ENCODE assay signal across 12 cellular contexts in the genomic region with DNA sequence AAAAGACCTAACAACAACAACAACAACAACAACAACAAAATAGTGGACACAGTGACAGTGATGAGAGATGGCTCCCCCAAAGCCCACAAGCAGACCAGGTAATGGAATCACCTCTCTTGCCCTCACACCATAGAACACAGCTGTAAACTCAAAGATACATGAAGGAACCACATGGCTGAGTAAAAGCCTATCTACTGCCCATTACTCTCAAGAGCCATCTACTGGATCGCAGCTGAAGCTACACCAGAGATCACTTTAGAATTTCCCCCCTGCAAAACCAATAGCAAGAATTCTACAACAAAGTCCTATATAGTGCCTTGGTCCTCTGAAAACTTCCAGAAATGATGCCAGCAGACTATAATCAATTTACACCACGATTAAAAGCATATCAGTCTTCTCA.
DNase-seq lines count a peak whose midpoint lies in the region; ATAC-seq and TF ChIP-seq lines count a peak whose summit lies in the region.
"Had no signal": no experiment of that assay in that cellular context is flagged by ENCODE, and none has a peak within 500 bp of the region (broad histone marks: within the 10 kb centered on the region; RNA-seq: fewer than 3 reads in every experiment).

No MANE protein-coding gene starts in this region.

- no peak for TF ChIP-seq CTCF in activated CD8-positive, alpha-beta T cell treated with anti-CD3 and anti-CD28 coated beads for 36 hours (IDR thresholded peaks at IDR 0.05)

- POLR2A ChIA-PET in activated CD8-positive, alpha-beta T cell treated with anti-CD3 and anti-CD28 coated beads for 36 hours (lab: Charles Lee), result no interaction called here

- H3K4me3 Mint-ChIP-seq in stimulated activated naive CD8-positive, alpha-beta T cell treated with anti-CD3 and anti-CD28 coated beads, Interleukin-15, amount 100 ng/mL, for 72 hours, result no peak overlapping the region
- no peak overlapping the region for H3K4me3 Mint-ChIP-seq in activated CD8-positive, alpha-beta T cell treated with anti-CD3 and anti-CD28 coated beads for 36 hours

- CTCF ChIA-PET in activated CD8-positive, alpha-beta T cell treated with anti-CD3 and anti-CD28 coated beads for 36 hours (lab: Charles Lee), result no interaction called here

- no peak overlapping the region for H3K4me2 ChIP-seq in BLaER1

- no peaks in the 10 kb centered on the region for H3K9me3 ChIP-seq in BLaER1
- H3K9me3 ChIP-seq: SJSA1 had no signal

- no peak for ATAC-seq in stimulated activated naive CD8-positive, alpha-beta T cell treated with anti-CD3 and anti-CD28 coated beads, Interleukin-15, amount 100 ng/mL, for 72 hours
- no peak for ATAC-seq in activated CD8-positive, alpha-beta T cell treated with anti-CD3 and anti-CD28 coated beads for 36 hours
- no peak for ATAC-seq in stimulated activated naive CD8-positive, alpha-beta T cell treated with anti-CD3 and anti-CD28 coated beads, Interleukin-15, Interleukin-2, amounts not matched to agents 100 U/mL and 50 U/mL, for 24 hours

- no peak overlapping the region for H3K27ac Mint-ChIP-seq in stimulated activated naive CD8-positive, alpha-beta T cell treated with anti-CD3 and anti-CD28 coated beads, Interleukin-15, amount 100 ng/mL, for 72 hours
- no peak overlapping the region for H3K27ac Mint-ChIP-seq in activated CD8-positive, alpha-beta T cell treated with anti-CD3 and anti-CD28 coated beads for 36 hours

- peak overlapping the region; percentile 55 for H3K27ac ChIP-seq in BLaER1
- H3K27ac ChIP-seq: GM23248, SJSA1 had no signal

- H3K9ac ChIP-seq in BLaER1, result no peak overlapping the region
- H3K9ac ChIP-seq: GM23248 had no signal

- H3K27me3 ChIP-seq in BLaER1, result no peaks in the 10 kb centered on the region
- H3K27me3 ChIP-seq: SJSA1 had no signal

- H3K4me3 ChIP-seq in BLaER1, result no peak overlapping the region
- H3K4me3 ChIP-seq: GM23248, SJSA1 had no signal

- peak; percentile 6 for DNase-seq in HPDE6-E6E7 (ENCODE audit: extremely low spot score)
- DNase-seq in RKO (ENCODE audit: low spot score), result peak; percentile 27
- peak; percentile 15 for DNase-seq in glomerular visceral epithelial cell (ENCODE audit: extremely low spot score)
- no peak for DNase-seq in stimulated activated naive CD8-positive, alpha-beta T cell treated with anti-CD3 and anti-CD28 coated beads, Interleukin-15, amount 100 ng/mL, for 72 hours
- DNase-seq in mesenteric fat pad (ENCODE audit: low spot score), result no peak
- DNase-seq in activated CD8-positive, alpha-beta T cell treated with anti-CD3 and anti-CD28 coated beads for 36 hours, result no peak
- no peak for DNase-seq in stimulated activated naive CD8-positive, alpha-beta T cell treated with anti-CD3 and anti-CD28 coated beads, Interleukin-15, Interleukin-2, amounts not matched to agents 100 U/mL and 50 U/mL, for 24 hours
- DNase-seq: activated CD8-positive, alpha-beta memory T cell treated with anti-CD3 and anti-CD28 coated beads for 24 hours; GM23248; NCI-H1694 had no signal

- intact Hi-C loops in activated CD8-positive, alpha-beta T cell treated with anti-CD3 and anti-CD28 coated beads for 36 hours (cut with micrococcal nuclease), result no loop called here

- peaks cover 12 to 51% of the 10 kb centered on the region in 2 donors for H3K9me3 Mint-ChIP-seq in stimulated activated naive CD8-positive, alpha-beta T cell treated with anti-CD3 and anti-CD28 coated beads, Interleukin-15, amount 100 ng/mL, for 72 hours
- H3K9me3 Mint-ChIP-seq in activated CD8-positive, alpha-beta T cell treated with anti-CD3 and anti-CD28 coated beads for 36 hours, result peaks cover 31% of the 10 kb centered on the region

- peaks cover 27% of the 10 kb centered on the region for H3K4me1 ChIP-seq in BLaER1
- H3K4me1 ChIP-seq: SJSA1 had no signal

- no peaks in the 10 kb centered on the region for H3K36me3 Mint-ChIP-seq in activated CD8-positive, alpha-beta T cell treated with anti-CD3 and anti-CD28 coated beads for 36 hours (ENCODE audit: low read depth)

- no peaks in the 10 kb centered on the region for H3K36me3 ChIP-seq in BLaER1
- H3K36me3 ChIP-seq: SJSA1 had no signal

- no peaks in the 10 kb centered on the region for H4K20me1 ChIP-seq in BLaER1

- no peaks in the 10 kb centered on the region for H3K27me3 Mint-ChIP-seq in stimulated activated naive CD8-positive, alpha-beta T cell treated with anti-CD3 and anti-CD28 coated beads, Interleukin-15, amount 100 ng/mL, for 72 hours
- no peaks in the 10 kb centered on the region for H3K27me3 Mint-ChIP-seq in activated CD8-positive, alpha-beta T cell treated with anti-CD3 and anti-CD28 coated beads for 36 hours

- no peaks in the 10 kb centered on the region for H3K4me1 Mint-ChIP-seq in stimulated activated naive CD8-positive, alpha-beta T cell treated with anti-CD3 and anti-CD28 coated beads, Interleukin-15, amount 100 ng/mL, for 72 hours
- H3K4me1 Mint-ChIP-seq in activated CD8-positive, alpha-beta T cell treated with anti-CD3 and anti-CD28 coated beads for 36 hours (ENCODE audit: low read depth), result no peaks in the 10 kb centered on the region

Comparison
In these comparisons a context has a peak if more than half of its experiments do, and no peak if none do; other contexts are left out.
1. DNase-seq: peak in HPDE6-E6E7 (single experiment), RKO (single experiment) and glomerular visceral epithelial cell (single experiment); none in stimulated activated naive CD8-positive, alpha-beta T cell treated with anti-CD3 and anti-CD28 coated beads, Interleukin-15, amount 100 ng/mL, for 72 hours (0 of 2), mesenteric fat pad (single experiment), activated CD8-positive, alpha-beta T cell treated with anti-CD3 and anti-CD28 coated beads for 36 hours (single experiment) and stimulated activated naive CD8-positive, alpha-beta T cell treated with anti-CD3 and anti-CD28 coated beads, Interleukin-15, Interleukin-2, amounts not matched to agents 100 U/mL and 50 U/mL, for 24 hours (single experiment).